Comparison of ENCODE assay signal across 1 cellular context in the genomic region with DNA sequence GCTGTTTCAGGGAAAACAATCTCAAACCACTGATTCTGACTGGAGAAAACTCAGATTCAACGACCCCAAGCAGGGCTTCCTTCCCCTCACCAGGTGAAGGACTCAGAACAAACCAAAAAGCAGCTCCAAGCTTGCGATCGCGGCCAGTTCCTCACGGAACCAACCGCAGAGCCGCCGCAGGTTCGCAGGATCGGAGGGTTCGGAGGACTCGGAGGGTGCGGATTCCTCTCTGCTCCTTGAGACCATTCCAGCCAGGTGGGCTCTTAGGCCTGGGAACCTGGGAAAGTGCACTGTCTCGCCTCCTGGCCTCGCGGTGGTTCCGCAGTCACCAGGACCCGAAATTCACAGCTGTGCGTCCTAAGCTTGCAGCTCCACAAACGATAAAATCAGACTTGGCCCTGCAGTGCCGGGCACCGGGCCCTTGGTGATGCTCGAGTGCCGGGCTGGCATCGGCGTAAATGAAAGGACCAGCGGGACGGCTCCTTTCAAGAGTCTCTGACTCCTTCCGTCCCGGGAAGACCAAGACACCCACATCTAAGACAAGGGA.
TF ChIP-seq lines count a peak whose summit lies in the region.

No MANE protein-coding gene starts in this region.

TF ChIP-seq in HepG2, 621 proteins besides CTCF, POLR2A, EP300 and RAD21 (continued from another document):
- TF ChIP-seq, protein P1, sequence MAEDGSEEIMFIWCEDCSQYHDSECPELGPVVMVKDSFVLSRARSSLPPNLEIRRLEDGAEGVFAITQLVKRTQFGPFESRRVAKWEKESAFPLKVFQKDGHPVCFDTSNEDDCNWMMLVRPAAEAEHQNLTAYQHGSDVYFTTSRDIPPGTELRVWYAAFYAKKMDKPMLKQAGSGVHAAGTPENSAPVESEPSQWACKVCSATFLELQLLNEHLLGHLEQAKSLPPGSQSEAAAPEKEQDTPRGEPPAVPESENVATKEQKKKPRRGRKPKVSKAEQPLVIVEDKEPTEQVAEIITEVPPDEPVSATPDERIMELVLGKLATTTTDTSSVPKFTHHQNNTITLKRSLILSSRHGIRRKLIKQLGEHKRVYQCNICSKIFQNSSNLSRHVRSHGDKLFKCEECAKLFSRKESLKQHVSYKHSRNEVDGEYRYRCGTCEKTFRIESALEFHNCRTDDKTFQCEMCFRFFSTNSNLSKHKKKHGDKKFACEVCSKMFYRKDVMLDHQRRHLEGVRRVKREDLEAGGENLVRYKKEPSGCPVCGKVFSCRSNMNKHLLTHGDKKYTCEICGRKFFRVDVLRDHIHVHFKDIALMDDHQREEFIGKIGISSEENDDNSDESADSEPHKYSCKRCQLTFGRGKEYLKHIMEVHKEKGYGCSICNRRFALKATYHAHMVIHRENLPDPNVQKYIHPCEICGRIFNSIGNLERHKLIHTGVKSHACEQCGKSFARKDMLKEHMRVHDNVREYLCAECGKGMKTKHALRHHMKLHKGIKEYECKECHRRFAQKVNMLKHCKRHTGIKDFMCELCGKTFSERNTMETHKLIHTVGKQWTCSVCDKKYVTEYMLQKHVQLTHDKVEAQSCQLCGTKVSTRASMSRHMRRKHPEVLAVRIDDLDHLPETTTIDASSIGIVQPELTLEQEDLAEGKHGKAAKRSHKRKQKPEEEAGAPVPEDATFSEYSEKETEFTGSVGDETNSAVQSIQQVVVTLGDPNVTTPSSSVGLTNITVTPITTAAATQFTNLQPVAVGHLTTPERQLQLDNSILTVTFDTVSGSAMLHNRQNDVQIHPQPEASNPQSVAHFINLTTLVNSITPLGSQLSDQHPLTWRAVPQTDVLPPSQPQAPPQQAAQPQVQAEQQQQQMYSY (CRISPR knock-in tag; IDR thresholded peaks at IDR 0.05), result no peak
- TF ChIP-seq ARHGAP35 (CRISPR knock-in tag; IDR thresholded peaks at IDR 0.05; ENCODE audit: borderline replicate concordance) (no peak), ETV5 (CRISPR knock-in tag; IDR thresholded peaks at IDR 0.05; ENCODE audit: borderline replicate concordance) (no peak), ZNF446 (CRISPR knock-in tag; IDR thresholded peaks at IDR 0.05) (no peak), GMEB2 (CRISPR knock-in tag; IDR thresholded peaks at IDR 0.05; ENCODE audit: low read depth) (no peak), THYN1 (CRISPR knock-in tag; IDR thresholded peaks at IDR 0.05; ENCODE audit: borderline replicate concordance, low read depth) (no peak), HMGA1 (CRISPR knock-in tag; conservative IDR thresholded peaks at IDR 0.05) (no peak)
